ENCODE assay signal across 20 cellular contexts in the genomic region with DNA sequence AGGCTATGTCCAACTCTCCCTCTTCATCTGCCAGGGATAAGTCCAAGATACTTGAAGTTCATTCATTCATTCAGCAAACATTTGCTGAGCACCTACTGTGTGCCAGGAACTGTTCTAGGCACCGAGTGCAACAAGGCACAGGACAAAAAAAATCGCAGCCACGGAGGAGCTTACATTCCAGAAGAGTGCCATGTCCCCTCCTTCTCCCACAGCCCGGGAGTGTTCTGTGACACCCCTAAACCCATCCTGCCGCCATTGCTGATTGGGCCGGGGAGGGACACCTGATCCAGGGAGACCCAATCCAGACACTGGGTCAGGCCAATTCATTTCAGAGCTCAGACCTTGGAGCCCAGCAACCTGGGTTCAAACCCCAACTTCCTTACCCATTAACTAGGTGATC. TPM values are rescaled to one million over a fixed set of nuclear protein-coding genes. Genes with fewer than 3 reads are reported as not detected.
DNase-seq lines count a peak whose midpoint lies in the region; ATAC-seq and TF ChIP-seq lines count a peak whose summit lies in the region.
"Had no signal": no experiment of that assay in that cellular context is flagged by ENCODE, and none has a peak within 500 bp of the region (broad histone marks: within the 10 kb centered on the region; RNA-seq: fewer than 3 reads in every experiment).

No MANE protein-coding gene starts in this region.

- H2AFZ ChIP-seq in osteoblast (ENCODE audit: low read length): no peak overlapping the region

- DNase-seq in heart right ventricle (no peak), left cardiac atrium (no peak), lung (ENCODE audit: low spot score) (no peak), spleen (peak; percentile 21), NCI-H1105 treated with DMSO at 0.1 percent for 48 hours (lab: John Stamatoyannopoulos, UW) (no peak), NCI-H2196 treated with DMSO at 0.1 percent for 48 hours (lab: John Stamatoyannopoulos, UW; ENCODE audit: unreplicated experiment) (no peak), osteoblast (ENCODE audit: insufficient read length, low spot score, missing footprints) (no peak)
- DNase-seq: CD8-positive, alpha-beta T cell; DMS79; H9; IMR-90; Kasumi-1; MM.1S; NCI-H1092 treated with DMSO at 0.1 percent for 48 hours; NCI-H1694; NCI-H2227 treated with DMSO at 0.1 percent for 48 hours; NCI-H524 had no signal

- no peaks in the 10 kb centered on the region for H3K27me3 ChIP-seq in heart right ventricle
- no peaks in the 10 kb centered on the region for H3K27me3 ChIP-seq in lung (ENCODE audit: control insufficient read depth, insufficient read depth)
- peaks cover 0 to 60% (median 0%) of the 10 kb centered on the region in 7 donors for H3K27me3 ChIP-seq in spleen (replicated peaks in 1 of 7)
- H3K27me3 ChIP-seq in osteoblast (ENCODE audit: insufficient read depth, low read length): peaks cover 54% of the 10 kb centered on the region
- H3K27me3 ChIP-seq: BLaER1 had no signal

- WGBS in heart right ventricle, 2 donors: 94 to 98% methylated on average over 6 of the region's 6 CpGs
- WGBS in lung, 2 donors: 91 to 93% methylated on average over 6 of the region's 6 CpGs
- WGBS in spleen, 5 donors: 85 to 96% (median 91%) methylated on average over 4 to 6 of the region's 6 CpGs

- H3K27ac ChIP-seq in heart right ventricle (peak overlapping the region; percentile 81 to 96 (median 87)), lung (ENCODE audit: low read depth in 1 of 2, low read length in 1 of 2) (peak overlapping the region; percentile 23 to 38), spleen (no peak overlapping the region), osteoblast (ENCODE audit: low read depth, low read length) (no peak overlapping the region)
- H3K27ac ChIP-seq: BLaER1 had no signal

- H3K36me3 ChIP-seq in heart right ventricle: no peaks in the 10 kb centered on the region
- no peaks in the 10 kb centered on the region for H3K36me3 ChIP-seq in lung (ENCODE audit: control insufficient read depth in 2 of 2, insufficient read depth in 2 of 2, low read length in 2 of 2)
- H3K36me3 ChIP-seq in spleen: no peaks in the 10 kb centered on the region
- no peaks in the 10 kb centered on the region for H3K36me3 ChIP-seq in osteoblast (ENCODE audit: insufficient read depth, low read length)
- H3K36me3 ChIP-seq: BLaER1 had no signal

- intact Hi-C loops in heart right ventricle (cut with DNase I): loop anchor here in 5 of 10 donors (5.0 to 10.0 kb wide), 7 partner anchors 59 to 182 kb away; partner anchors contain the start of gene NEURL1B (in 1 of the 5)
- intact Hi-C loops in left cardiac atrium (cut with DNase I): loop anchor here in 1 of 2 donors (5.0 kb wide), 1 partner anchor 76 kb away; no protein-coding TSS in a partner anchor
- intact Hi-C loops in spleen (cut with DNase I; ENCODE audit: low total_unique reads): no loop called here

- TF ChIP-seq CTCF in heart right ventricle (IDR thresholded peaks at IDR 0.05) (no peak), lung (IDR thresholded peaks at IDR 0.05; ENCODE audit: control extremely low read depth, extremely low read depth) (no peak), spleen (IDR thresholded peaks at IDR 0.05 in 8 of 11, conservative IDR thresholded peaks at IDR 0.05 in 3 of 11) (no peak), osteoblast (IDR thresholded peaks at IDR 0.05; ENCODE audit: extremely low read depth, low read depth, low read length) (no peak)

- H3K79me2 ChIP-seq in osteoblast (ENCODE audit: insufficient read depth, low read length): no peaks in the 10 kb centered on the region

- H3K4me1 ChIP-seq in heart right ventricle: peaks cover 25 to 83% (median 59%) of the 10 kb centered on the region in 9 donors
- H3K4me1 ChIP-seq in lung (ENCODE audit: control insufficient read depth in 2 of 2, insufficient read depth in 2 of 2, low read length in 2 of 2): peaks cover 3 to 14% of the 10 kb centered on the region in 2 donors
- peaks cover 0 to 8% (median 0%) of the 10 kb centered on the region in 6 donors for H3K4me1 ChIP-seq in spleen
- H3K4me1 ChIP-seq in osteoblast (ENCODE audit: insufficient read depth, low read length): no peaks in the 10 kb centered on the region

- no peak overlapping the region for H3K4me2 ChIP-seq in osteoblast (ENCODE audit: insufficient read depth, low read length)

- H4K20me1 ChIP-seq in osteoblast (ENCODE audit: insufficient read depth, low read length): no peaks in the 10 kb centered on the region
- H4K20me1 ChIP-seq: BLaER1 had no signal

- H3K9me3 ChIP-seq in heart right ventricle (no peaks in the 10 kb centered on the region), lung (ENCODE audit: control insufficient read depth in 2 of 2, insufficient read depth in 1 of 2, low read length in 1 of 2) (no peaks in the 10 kb centered on the region), spleen (no peaks in the 10 kb centered on the region), osteoblast (ENCODE audit: low read depth, low read length) (no peaks in the 10 kb centered on the region)
- H3K9me3 ChIP-seq: BLaER1 had no signal

- ATAC-seq in heart right ventricle (no peak), left cardiac atrium (no peak), lung (ENCODE audit: insufficient read depth, low FRiP score) (no peak), HG02763 (IDR thresholded peaks at IDR 0.05; ENCODE audit: unreplicated experiment) (no peak)
- ATAC-seq: CD8-positive, alpha-beta T cell; Panc1 had no signal

- no peak overlapping the region for H3K4me3 ChIP-seq in heart right ventricle
- H3K4me3 ChIP-seq in lung: no peak overlapping the region
- H3K4me3 ChIP-seq in spleen: no peak overlapping the region
- no peak overlapping the region for H3K4me3 ChIP-seq in osteoblast (ENCODE audit: insufficient read depth, low read length)
- H3K4me3 ChIP-seq: BLaER1 had no signal

- TF ChIP-seq POLR2A in spleen (IDR thresholded peaks at IDR 0.05): no peak

RNA-seq across cellular contexts. Expression of gene NEURL1B, which starts 58.1 kb away (rescaled TPM):
- total RNA-seq in heart right ventricle (10 to 100 TPM; 14.4 to 45.8 (median 21.6) TPM), left cardiac atrium (10 to 100 TPM; 20.6 to 33.6 TPM), lung (10 to 100 TPM; 17.5 to 26.4 TPM), spleen (1 to 10 TPM in 6 of 7 donors, under 1 TPM in 1; 0.85 to 2.5 (median 1.6) TPM), osteoblast (0.29 and 0.36 TPM in 2 replicates)
- polyA plus RNA-seq in heart right ventricle (10 to 100 TPM; 16.7 to 29.1 TPM), lung (1 to 10 TPM; 5.1 to 6.0 TPM), spleen (1 to 10 TPM in 1 of 3 donors, under 1 TPM in 2; 0.26 to 1.0 (median 0.49) TPM)

Comparison
In these comparisons a context has a peak if more than half of its experiments do, and no peak if none do; other contexts are left out.
1. H3K27ac ChIP-seq: peak in heart right ventricle (10 of 10) and lung (2 of 2); none in spleen (0 of 8) and osteoblast (single experiment).
2. RNA of gene NEURL1B, which starts 58.1 kb away (total RNA-seq): 20.6 to 33.6 TPM in left cardiac atrium, 17.5 to 26.4 TPM in lung and 14.4 to 45.8 TPM in heart right ventricle; 0.85 to 2.5 TPM in spleen and 0.29 to 0.36 TPM in osteoblast; every median in the first group is over 4 times any median in the second.